13 cellular contexts compared by ENCODE assay signal in the genomic region with DNA sequence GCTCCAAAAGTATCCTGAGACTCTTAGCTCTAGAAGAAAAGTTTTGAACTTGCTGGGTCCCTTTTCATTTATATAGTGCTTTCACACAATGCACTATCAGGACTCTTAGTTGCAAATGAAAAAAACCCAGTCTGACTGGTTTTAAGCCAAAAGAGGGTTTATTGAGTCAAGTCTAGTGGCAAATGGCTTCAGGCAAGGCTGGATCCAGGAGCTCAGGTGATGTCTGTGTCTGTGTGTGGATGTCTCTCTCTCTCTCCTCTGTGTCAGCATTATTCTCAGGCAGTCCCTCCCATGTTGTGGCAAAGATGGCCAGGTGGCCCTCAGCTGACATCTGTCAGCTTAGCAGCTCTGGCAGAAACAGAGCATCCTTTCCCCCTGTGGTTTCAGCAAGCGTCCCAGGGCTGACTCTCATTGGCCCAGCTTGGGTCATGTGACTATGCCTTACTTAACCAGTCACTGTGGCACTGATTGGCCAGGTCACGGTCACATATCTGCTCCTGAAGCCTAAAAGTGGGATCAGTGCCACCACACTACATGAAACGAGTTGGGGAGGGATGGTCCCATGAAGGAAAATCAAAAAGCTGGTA. TPM values are rescaled to one million over a fixed set of nuclear protein-coding genes. Genes with fewer than 3 reads are reported as not detected.
DNase-seq lines count a peak whose midpoint lies in the region; ATAC-seq and TF ChIP-seq lines count a peak whose summit lies in the region.
"Had no signal": no experiment of that assay in that cellular context is flagged by ENCODE, and none has a peak within 500 bp of the region (broad histone marks: within the 10 kb centered on the region; RNA-seq: fewer than 3 reads in every experiment).

No MANE protein-coding gene starts in this region.

- H3K27ac ChIP-seq in WERI-Rb-1 = no peak overlapping the region
- H3K27ac ChIP-seq: body of pancreas had no signal

- no peak overlapping the region for H3K4me3 ChIP-seq in WERI-Rb-1 (ENCODE audit: low read depth, low read length)
- H3K4me3 ChIP-seq: body of pancreas had no signal

- peaks cover 71% of the 10 kb centered on the region for H3K36me3 ChIP-seq in WERI-Rb-1

- TF ChIP-seq CTCF in WERI-Rb-1 (IDR thresholded peaks at IDR 0.05; ENCODE audit: low read depth, low read length) = no peak

- TF ChIP-seq RAD21 in Ishikawa (IDR thresholded peaks at IDR 0.05; ENCODE audit: low read depth) = no peak

- ATAC-seq in GM18858 (IDR thresholded peaks at IDR 0.05; ENCODE audit: unreplicated experiment) = no peak
- ATAC-seq: body of pancreas; naive thymus-derived CD8-positive, alpha-beta T cell had no signal

- H3K9me3 ChIP-seq in WERI-Rb-1 (ENCODE audit: severe bottlenecking) = no peaks in the 10 kb centered on the region
- H3K9me3 ChIP-seq: body of pancreas had no signal

- TF ChIP-seq EP300 in Ishikawa (IDR thresholded peaks at IDR 0.05; ENCODE audit: borderline replicate concordance) = no peak

- H3K27me3 ChIP-seq in WERI-Rb-1 (ENCODE audit: insufficient read depth, low read depth, severe bottlenecking) = no peaks in the 10 kb centered on the region
- H3K27me3 ChIP-seq: body of pancreas had no signal

- peak; percentile 13 for DNase-seq in NCI-H510A (lab: John Stamatoyannopoulos, UW)
- DNase-seq in NCI-H510A treated with DMSO at 0.1 percent for 48 hours (lab: John Stamatoyannopoulos, UW) = no peak
- peak; percentile 63 for DNase-seq in WERI-Rb-1
- peak; percentile 74 for DNase-seq in myocyte (ENCODE audit: low read depth)
- DNase-seq in glomerular visceral epithelial cell (ENCODE audit: extremely low spot score) = no peak
- DNase-seq in NCI-H2107 treated with DMSO at 0.1 percent for 48 hours (lab: John Stamatoyannopoulos, UW; ENCODE audit: unreplicated experiment) = no peak
- DNase-seq: activated CD4-positive, alpha-beta T cell treated with anti-CD3 and anti-CD28 coated beads for 4 hours; body of pancreas; CD8-positive, alpha-beta memory T cell; naive thymus-derived CD8-positive, alpha-beta T cell; NCI-H1092 treated with DMSO at 0.1 percent for 48 hours had no signal

TF ChIP-seq in Ishikawa, 13 proteins besides CTCF, POLR2A, EP300 and RAD21:
- no peak for TF ChIP-seq MAX (IDR thresholded peaks at IDR 0.05)
- no peak for TF ChIP-seq TCF12 (IDR thresholded peaks at IDR 0.05; ENCODE audit: low read depth)
- TF ChIP-seq, protein P1, sequence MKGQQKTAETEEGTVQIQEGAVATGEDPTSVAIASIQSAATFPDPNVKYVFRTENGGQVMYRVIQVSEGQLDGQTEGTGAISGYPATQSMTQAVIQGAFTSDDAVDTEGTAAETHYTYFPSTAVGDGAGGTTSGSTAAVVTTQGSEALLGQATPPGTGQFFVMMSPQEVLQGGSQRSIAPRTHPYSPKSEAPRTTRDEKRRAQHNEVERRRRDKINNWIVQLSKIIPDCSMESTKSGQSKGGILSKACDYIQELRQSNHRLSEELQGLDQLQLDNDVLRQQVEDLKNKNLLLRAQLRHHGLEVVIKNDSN (IDR thresholded peaks at IDR 0.05) = peak; percentile 77
- no peak for TF ChIP-seq TAF1 (IDR thresholded peaks at IDR 0.05; ENCODE audit: low read depth)
- no peak for TF ChIP-seq ZBTB7A (IDR thresholded peaks at IDR 0.05; ENCODE audit: low read depth)
- TF ChIP-seq NFIC (IDR thresholded peaks at IDR 0.05) = no peak
TF ChIP-seq in Ishikawa: peak in this region for 1.

RNA-seq across cellular contexts. Expression of gene TMEM120B, which starts 6.2 kb away (rescaled TPM):
- 25.2 and 25.3 TPM in 2 replicates for total RNA-seq in myocyte
- polyA plus RNA-seq in myocyte (2012) = 18.6 TPM

RNA-seq across cellular contexts. Expression of gene MORN3, which starts 49.3 kb away (rescaled TPM):
- total RNA-seq in myocyte = not detected in 2 replicates
- 0.44 TPM for polyA plus RNA-seq in myocyte (2012)
- total RNA-seq: body of pancreas had no signal

Comparison
In these comparisons a context has a peak if more than half of its experiments do, and no peak if none do; other contexts are left out.
1. DNase-seq: peak in NCI-H510A (single experiment), WERI-Rb-1 (single experiment) and myocyte (single experiment); none in NCI-H510A treated with DMSO at 0.1 percent for 48 hours (single experiment), glomerular visceral epithelial cell (single experiment) and NCI-H2107 treated with DMSO at 0.1 percent for 48 hours (single experiment).